In genomic region chrX:47560831-47561652, GRCh38 we compare ENCODE assay signal across 8 cellular contexts. TPM values are rescaled to one million over a fixed set of nuclear protein-coding genes. Genes with fewer than 3 reads are reported as not detected.
DNase-seq lines count a peak whose midpoint lies in the region; ATAC-seq and TF ChIP-seq lines count a peak whose summit lies in the region.

Gene ARAF (plus strand): TSS chrX:47561205. CDS start chrX:47562968, 1,763 bp downstream.

- peak; percentile 97 for DNase-seq in Calu3
- peak; percentile 91 for DNase-seq in activated CD8-positive, alpha-beta memory T cell treated with anti-CD3 and anti-CD28 coated beads, Interleukin-2, amount 50 U/mL, for 4 hours
- DNase-seq in stimulated activated CD8-positive, alpha-beta memory T cell treated with anti-CD3 and anti-CD28 coated beads, Interleukin-15, amount 100 ng/mL, for 4 hours (ENCODE audit: low read depth in 2 of 2) = peak; percentile 87 to 95

- no TSS peak for BruUV-seq in Calu3 (replicated peaks; lab: Mats Ljungman, UMichigan)

- WGBS in HUES64 = under 1% methylated on average over 61 of the region's 61 CpGs
- 0 to 1% methylated on average over 18 to 23 of the region's 61 CpGs for WGBS in mesodermal cell (ENCODE audit: insufficient coverage in 2 of 2), 2 experiments

- H3K27ac ChIP-seq in HUES64 (ENCODE audit: low read depth, low read length) (peak within 1 kb of the TSS; percentile 85), OCI-LY1 (ENCODE audit: low read depth, low read length, poor library complexity, severe bottlenecking) (peak within 1 kb of the TSS; percentile 65), mesodermal cell (ENCODE audit: low read depth, low read length, severe bottlenecking) (peak within 1 kb of the TSS; percentile 93)

- no peaks in the 10 kb centered on the region for H4K20me1 ChIP-seq in OCI-LY1 (ENCODE audit: insufficient read depth, low read length)

- peaks cover 36% of the 10 kb centered on the region for H3K36me3 Mint-ChIP-seq in Calu3 (ENCODE audit: insufficient read depth, unreplicated experiment)

- H3K27me3 Mint-ChIP-seq in Calu3 (ENCODE audit: unreplicated experiment) = no peaks in the 10 kb centered on the region

- no peak for TF ChIP-seq CTCF in Calu3 (IDR thresholded peaks at IDR 0.05; ENCODE audit: unreplicated experiment)
- TF ChIP-seq CTCF in OCI-LY1 (IDR thresholded peaks at IDR 0.05; ENCODE audit: low read length) = no peak

- H3F3A ChIP-seq in OCI-LY1 (ENCODE audit: insufficient read depth, low read length) = no peaks in the 10 kb centered on the region

- H3K9me3 ChIP-seq in HUES64 (ENCODE audit: insufficient read depth, low read depth, low read length) = no peaks in the 10 kb centered on the region
- no peaks in the 10 kb centered on the region for H3K9me3 ChIP-seq in OCI-LY1 (ENCODE audit: low read length)
- no peaks in the 10 kb centered on the region for H3K9me3 ChIP-seq in mesodermal cell (ENCODE audit: control insufficient read depth, low read length)

- no peaks in the 10 kb centered on the region for H3K27me3 ChIP-seq in HUES64 (ENCODE audit: insufficient read depth, low read length)
- no peaks in the 10 kb centered on the region for H3K27me3 ChIP-seq in OCI-LY1 (ENCODE audit: insufficient read depth, low read length)

- peaks cover 21% of the 10 kb centered on the region for H3K4me1 Mint-ChIP-seq in Calu3 (ENCODE audit: low read depth, unreplicated experiment)

- no peak within 1 kb of the TSS for H2AFZ ChIP-seq in OCI-LY1 (ENCODE audit: low read length)

- H3K9me2 ChIP-seq in OCI-LY1 (ENCODE audit: low read depth, low read length) = no peaks in the 10 kb centered on the region

- peak within 1 kb of the TSS; percentile 77 for H3K4me2 ChIP-seq in OCI-LY1 (ENCODE audit: low read length)

- H3K9me3 Mint-ChIP-seq in Calu3 (ENCODE audit: low read depth, unreplicated experiment) = no peaks in the 10 kb centered on the region

- H3K36me3 ChIP-seq in HUES64 (ENCODE audit: insufficient read depth, low read length) (peaks cover 31% of the 10 kb centered on the region), OCI-LY1 (ENCODE audit: insufficient read depth, low read length) (peaks cover 27% of the 10 kb centered on the region), mesodermal cell (ENCODE audit: control insufficient read depth, insufficient read depth, low read length) (peaks cover 24% of the 10 kb centered on the region)

- no peaks in the 10 kb centered on the region for H3K79me2 ChIP-seq in OCI-LY1 (ENCODE audit: insufficient read depth, low read length)

- H3K27ac Mint-ChIP-seq in Calu3 (ENCODE audit: unreplicated experiment) = peak within 1 kb of the TSS; percentile 99

- intact Hi-C loops in Calu3 (cut with micrococcal nuclease; ENCODE audit: unreplicated experiment) = loop anchor here (10.0 kb wide), 2 partner anchors 64 to 94 kb away; partner anchors contain the start of genes CFP, ELK1 and UXT

- H3K4me3 ChIP-seq in HUES64 (ENCODE audit: low read length) (peak within 1 kb of the TSS; percentile 95), OCI-LY1 (ENCODE audit: low read depth, low read length, poor library complexity, severe bottlenecking) (peak within 1 kb of the TSS; percentile 90), mesodermal cell (ENCODE audit: extremely low read depth, insufficient read depth, low read length, poor library complexity, severe bottlenecking) (peak within 1 kb of the TSS; percentile 51)

- peak; percentile 87 for ATAC-seq in GM21447 (IDR thresholded peaks at IDR 0.05; ENCODE audit: unreplicated experiment)

- peak within 1 kb of the TSS; percentile 95 for H3K4me3 Mint-ChIP-seq in Calu3 (ENCODE audit: low read depth, unreplicated experiment)

- CTCF ChIA-PET in Calu3 (lab: Charles Lee) = no interaction called here

- in situ Hi-C loops in endometrial microvascular endothelial cells (cut with HindIII; ENCODE audit: inconsistent ontology term, low pct_unique_long_range_greater_than_20kb, low sequenced_read_pairs) = no loop called here

- H3K9ac ChIP-seq in HUES64 (ENCODE audit: low read depth, low read length) (peak within 1 kb of the TSS; percentile 83), OCI-LY1 (ENCODE audit: low read length) (peak within 1 kb of the TSS; percentile 88)

- 0 out of 2 replicates have a peak, but pooled peaks cover 7% of the 10 kb centered on the region for H3K4me1 ChIP-seq in HUES64 (ENCODE audit: insufficient read depth, low read length)
- H3K4me1 ChIP-seq in OCI-LY1 (ENCODE audit: insufficient read depth, low read length, severe bottlenecking) = peaks cover 32% of the 10 kb centered on the region
- H3K4me1 ChIP-seq in mesodermal cell (ENCODE audit: control insufficient read depth, insufficient read depth, low read length, poor library complexity, severe bottlenecking) = no peaks in the 10 kb centered on the region

RNA-seq across cellular contexts. Expression of gene ARAF, which starts in this region (rescaled TPM):
- total RNA-seq in Calu3 (2022) = 79.2 and 84.4 TPM in 2 replicates
- 29.4 TPM for polyA plus RNA-seq in HUES64 (2013, experiment 1 of 2)
- polyA plus RNA-seq in HUES64 (2013, experiment 2 of 2) = 25.7 TPM
- total RNA-seq in endometrial microvascular endothelial cells (ENCODE audit: inconsistent ontology term) = 40.5 TPM
- polyA plus RNA-seq in mesodermal cell (2013, experiment 1 of 2) = 34.7 TPM
- polyA plus RNA-seq in mesodermal cell (2013, experiment 2 of 2) = 34.6 TPM

Comparison
In these comparisons a context has a peak if more than half of its experiments do, and no peak if none do; other contexts are left out.
1. Peak in every context shown above with its lines: DNase-seq, ATAC-seq, H3K4me3 ChIP-seq and H3K27ac ChIP-seq.